In genomic region chr19:3135961-3136683, GRCh38 we compare ENCODE assay signal across 1 cellular context.
TF ChIP-seq lines count a peak whose summit lies in the region.

Gene GNA15, plus strand, starts transcription at chr19:3136033. Its CDS starts 418 bp downstream, at chr19:3136451.

TF ChIP-seq in GM23338, 12 proteins besides CTCF, POLR2A, EP300 and RAD21 (continued from another document):
- no peak for TF ChIP-seq ZNF462 (CRISPR knock-in tag; IDR thresholded peaks at IDR 0.05)
- no peak for TF ChIP-seq ZNF331 (CRISPR knock-in tag; IDR thresholded peaks at IDR 0.05; ENCODE audit: low read depth)
- no peak for TF ChIP-seq STAT1 (IDR thresholded peaks at IDR 0.05; ENCODE audit: unreplicated experiment)
